ENCODE assay signal across 14 cellular contexts in the genomic region with DNA sequence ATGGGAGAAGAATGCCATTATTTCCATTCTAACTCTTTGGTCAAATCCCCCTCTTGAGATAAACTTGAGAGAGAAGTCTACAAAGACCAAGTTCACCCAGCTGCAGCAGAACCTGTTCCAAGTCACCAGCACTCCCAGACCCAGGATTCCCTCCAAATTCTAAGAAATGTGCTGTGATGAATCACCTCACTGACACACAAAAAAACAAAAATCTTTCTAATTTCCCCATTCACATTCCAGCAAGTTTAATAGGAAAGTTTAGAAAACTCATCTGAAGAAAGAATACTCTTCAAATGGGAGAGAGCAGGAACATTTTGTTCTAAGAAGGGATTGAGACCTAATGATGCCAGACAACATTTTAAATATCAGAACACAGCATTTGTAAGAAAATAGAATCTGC.
A peak's percentile ranks its signal among the peaks of the same experiment; 100 is the strongest.
DNase-seq lines count a peak whose midpoint lies in the region; ATAC-seq and TF ChIP-seq lines count a peak whose summit lies in the region.
"Had no signal": no experiment of that assay in that cellular context is flagged by ENCODE, and none has a peak within 500 bp of the region (broad histone marks: within the 10 kb centered on the region; RNA-seq: fewer than 3 reads in every experiment).

No MANE protein-coding gene starts in this region.

- ATAC-seq in SK-N-SH treated with all-trans-retinoic acid at 6 μM for 48 hours (no peak), omental fat pad (ENCODE audit: low FRiP score) (peak; percentile 65)
- ATAC-seq: naive thymus-derived CD4-positive, alpha-beta T cell had no signal

- no peaks in the 10 kb centered on the region for H3K79me2 ChIP-seq in SK-N-SH (ENCODE audit: insufficient read depth)

- no peaks in the 10 kb centered on the region for H3K27me3 ChIP-seq in SK-N-SH (ENCODE audit: insufficient read depth)
- H3K27me3 ChIP-seq in vagina, result no peaks in the 10 kb centered on the region
- no peaks in the 10 kb centered on the region for H3K27me3 ChIP-seq in SJCRH30
- H3K27me3 ChIP-seq: adrenal gland had no signal

- no peak for TF ChIP-seq RAD21 in SK-N-SH (IDR thresholded peaks at IDR 0.05; ENCODE audit: low read length)

- TF ChIP-seq EP300 in SK-N-SH (IDR thresholded peaks at IDR 0.05; ENCODE audit: borderline replicate concordance in 1 of 2, low read depth in 1 of 2, low read length in 1 of 2), result no peak

- no peaks in the 10 kb centered on the region for H3K9me3 ChIP-seq in SK-N-SH
- no peaks in the 10 kb centered on the region for H3K9me3 ChIP-seq in vagina
- no peaks in the 10 kb centered on the region for H3K9me3 ChIP-seq in SJCRH30 (replicated peaks)
- H3K9me3 ChIP-seq: adrenal gland had no signal

- no peak overlapping the region for H3K27ac Mint-ChIP-seq in nephron progenitor cell
- H3K27ac Mint-ChIP-seq: endodermal cell; naive thymus-derived CD4-positive, alpha-beta T cell had no signal

- H3K36me3 ChIP-seq in SK-N-SH (replicated peaks in 1 of 2; ENCODE audit: control insufficient read depth in 1 of 2, insufficient read depth in 2 of 2, low read length in 1 of 2), result no peaks in the 10 kb centered on the region
- no peaks in the 10 kb centered on the region for H3K36me3 ChIP-seq in vagina
- no peaks in the 10 kb centered on the region for H3K36me3 ChIP-seq in SJCRH30
- H3K36me3 ChIP-seq: adrenal gland had no signal

- no peak overlapping the region for H3K4me2 ChIP-seq in SK-N-SH

- intact Hi-C loops in vagina (cut with DNase I), result loop anchor here (10.0 kb wide), 2 partner anchors 61 to 489 kb away; no protein-coding TSS in a partner anchor

- peaks cover 5% of the 10 kb centered on the region for H3K4me1 Mint-ChIP-seq in nephron progenitor cell
- H3K4me1 Mint-ChIP-seq: endodermal cell; naive thymus-derived CD4-positive, alpha-beta T cell had no signal

- peaks cover 12% of the 10 kb centered on the region for H3K36me3 Mint-ChIP-seq in nephron progenitor cell (ENCODE audit: low read depth)
- H3K36me3 Mint-ChIP-seq: naive thymus-derived CD4-positive, alpha-beta T cell had no signal

- H3K4me1 ChIP-seq in SK-N-SH (ENCODE audit: control insufficient read depth in 1 of 2, insufficient read depth in 2 of 2, low read depth in 1 of 2, low read length in 1 of 2), result peaks cover 3 to 12% of the 10 kb centered on the region in 2 experiments
- H3K4me1 ChIP-seq in vagina, result peaks cover 13% of the 10 kb centered on the region
- H3K4me1 ChIP-seq in SJCRH30, result no peaks in the 10 kb centered on the region; the same call in 1 of the 2 replicates

- TF ChIP-seq POLR2A in vagina (IDR thresholded peaks at IDR 0.05), result no peak

- H3K9me2 ChIP-seq in SK-N-SH, result no peaks in the 10 kb centered on the region

- POLR2A ChIA-PET in SK-N-SH (lab: Yijun Ruan, JAX), result no interaction called here

- no peak overlapping the region for H3K27ac ChIP-seq in SK-N-SH (ENCODE audit: low read depth in 2 of 2, low read length in 1 of 2)
- H3K27ac ChIP-seq in vagina, result peak overlapping the region; percentile 56
- H3K27ac ChIP-seq in SJCRH30, result no peak overlapping the region
- H3K27ac ChIP-seq: 22Rv1 had no signal

- TF ChIP-seq CTCF in SK-N-SH (IDR thresholded peaks at IDR 0.05) (no peak), fibroblast of mammary gland (conservative IDR thresholded peaks at IDR 0.05; ENCODE audit: control insufficient read depth, insufficient read depth, low read depth, low read length) (no peak), omental fat pad (IDR thresholded peaks at IDR 0.05) (no peak), vagina (IDR thresholded peaks at IDR 0.05) (no peak), nephron progenitor cell (IDR thresholded peaks at IDR 0.05) (no peak)

- H3K27me3 Mint-ChIP-seq in nephron progenitor cell (ENCODE audit: low read depth, poor library complexity), result no peaks in the 10 kb centered on the region
- H3K27me3 Mint-ChIP-seq: naive thymus-derived CD4-positive, alpha-beta T cell had no signal

- H3K9ac ChIP-seq in SK-N-SH, result no peak overlapping the region

- H4K20me1 ChIP-seq in SK-N-SH (ENCODE audit: insufficient read depth), result no peaks in the 10 kb centered on the region

- peaks cover 9% of the 10 kb centered on the region for H3F3A ChIP-seq in SK-N-SH (replicated peaks; ENCODE audit: insufficient read depth)

- H3K4me3 Mint-ChIP-seq in nephron progenitor cell, result no peak overlapping the region
- H3K4me3 Mint-ChIP-seq: endodermal cell; naive thymus-derived CD4-positive, alpha-beta T cell had no signal

- CTCF ChIA-PET in SK-N-SH (lab: Yijun Ruan, JAX), result interaction anchor here (0.6 to 2.5 kb wide), 2 partner anchors 95 to 505 kb away, joined by 3 to 26 read pairs; no protein-coding TSS in a partner anchor

- no peak overlapping the region for H3K4me3 ChIP-seq in SK-N-SH (ENCODE audit: low read depth in 2 of 2, low read length in 1 of 2)
- no peak overlapping the region for H3K4me3 ChIP-seq in fibroblast of mammary gland (ENCODE audit: control insufficient read depth, low read depth, low read length)
- no peak overlapping the region for H3K4me3 ChIP-seq in vagina
- no peak overlapping the region for H3K4me3 ChIP-seq in SJCRH30
- H3K4me3 ChIP-seq: adrenal gland had no signal

- peaks cover 10% of the 10 kb centered on the region for H3K9me3 Mint-ChIP-seq in nephron progenitor cell

- no peak overlapping the region for H2AFZ ChIP-seq in SK-N-SH (ENCODE audit: low read depth)

- DNase-seq in SK-N-SH (no peak), fibroblast of mammary gland (ENCODE audit: low read depth) (peak; percentile 70), omental fat pad (ENCODE audit: low spot score) (no peak), vagina (ENCODE audit: extremely low spot score in 2 of 2) (no peak), nephron progenitor cell (no peak), SJCRH30 (no peak)
- no peak for DNase-seq in stimulated activated CD4-positive, alpha-beta T cell treated with anti-CD3 and anti-CD28 coated beads, Interleukin-4, amount 100 ng/mL, for 4 hours
- DNase-seq: DMS53; naive thymus-derived CD4-positive, alpha-beta T cell; NCI-H510A had no signal

TF ChIP-seq in SK-N-SH, 30 proteins besides CTCF, POLR2A, EP300 and RAD21:
- TF ChIP-seq, protein P1, sequence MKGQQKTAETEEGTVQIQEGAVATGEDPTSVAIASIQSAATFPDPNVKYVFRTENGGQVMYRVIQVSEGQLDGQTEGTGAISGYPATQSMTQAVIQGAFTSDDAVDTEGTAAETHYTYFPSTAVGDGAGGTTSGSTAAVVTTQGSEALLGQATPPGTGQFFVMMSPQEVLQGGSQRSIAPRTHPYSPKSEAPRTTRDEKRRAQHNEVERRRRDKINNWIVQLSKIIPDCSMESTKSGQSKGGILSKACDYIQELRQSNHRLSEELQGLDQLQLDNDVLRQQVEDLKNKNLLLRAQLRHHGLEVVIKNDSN (IDR thresholded peaks at IDR 0.05; ENCODE audit: borderline replicate concordance, low read depth), result no peak
- TF ChIP-seq FOSL2 (IDR thresholded peaks at IDR 0.05; ENCODE audit: borderline replicate concordance, low read depth), result 0 out of 2 replicates have a peak, but pooled peaks have one; percentile 8
TF ChIP-seq in SK-N-SH: peak in this region for 1.

TF ChIP-seq in SK-N-SH treated with all-trans-retinoic acid at 6 μM for 48 hours, 23 proteins besides CTCF, POLR2A, EP300 and RAD21:
- TF ChIP-seq ESRRG (CRISPR knock-in tag; IDR thresholded peaks at IDR 0.05), result no peak
- TF ChIP-seq BACH2 (CRISPR knock-in tag; IDR thresholded peaks at IDR 0.05; ENCODE audit: borderline replicate concordance), result no peak
- TF ChIP-seq ARNTL (CRISPR knock-in tag; IDR thresholded peaks at IDR 0.05; ENCODE audit: borderline replicate concordance, low read depth), result no peak
- no peak for TF ChIP-seq TCF4 (CRISPR knock-in tag; IDR thresholded peaks at IDR 0.05; ENCODE audit: borderline replicate concordance)
- TF ChIP-seq, protein P2, sequence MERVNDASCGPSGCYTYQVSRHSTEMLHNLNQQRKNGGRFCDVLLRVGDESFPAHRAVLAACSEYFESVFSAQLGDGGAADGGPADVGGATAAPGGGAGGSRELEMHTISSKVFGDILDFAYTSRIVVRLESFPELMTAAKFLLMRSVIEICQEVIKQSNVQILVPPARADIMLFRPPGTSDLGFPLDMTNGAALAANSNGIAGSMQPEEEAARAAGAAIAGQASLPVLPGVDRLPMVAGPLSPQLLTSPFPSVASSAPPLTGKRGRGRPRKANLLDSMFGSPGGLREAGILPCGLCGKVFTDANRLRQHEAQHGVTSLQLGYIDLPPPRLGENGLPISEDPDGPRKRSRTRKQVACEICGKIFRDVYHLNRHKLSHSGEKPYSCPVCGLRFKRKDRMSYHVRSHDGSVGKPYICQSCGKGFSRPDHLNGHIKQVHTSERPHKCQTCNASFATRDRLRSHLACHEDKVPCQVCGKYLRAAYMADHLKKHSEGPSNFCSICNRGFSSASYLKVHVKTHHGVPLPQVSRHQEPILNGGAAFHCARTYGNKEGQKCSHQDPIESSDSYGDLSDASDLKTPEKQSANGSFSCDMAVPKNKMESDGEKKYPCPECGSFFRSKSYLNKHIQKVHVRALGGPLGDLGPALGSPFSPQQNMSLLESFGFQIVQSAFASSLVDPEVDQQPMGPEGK (CRISPR knock-in tag; IDR thresholded peaks at IDR 0.05; ENCODE audit: borderline replicate concordance), result no peak
- TF ChIP-seq, protein P3, sequence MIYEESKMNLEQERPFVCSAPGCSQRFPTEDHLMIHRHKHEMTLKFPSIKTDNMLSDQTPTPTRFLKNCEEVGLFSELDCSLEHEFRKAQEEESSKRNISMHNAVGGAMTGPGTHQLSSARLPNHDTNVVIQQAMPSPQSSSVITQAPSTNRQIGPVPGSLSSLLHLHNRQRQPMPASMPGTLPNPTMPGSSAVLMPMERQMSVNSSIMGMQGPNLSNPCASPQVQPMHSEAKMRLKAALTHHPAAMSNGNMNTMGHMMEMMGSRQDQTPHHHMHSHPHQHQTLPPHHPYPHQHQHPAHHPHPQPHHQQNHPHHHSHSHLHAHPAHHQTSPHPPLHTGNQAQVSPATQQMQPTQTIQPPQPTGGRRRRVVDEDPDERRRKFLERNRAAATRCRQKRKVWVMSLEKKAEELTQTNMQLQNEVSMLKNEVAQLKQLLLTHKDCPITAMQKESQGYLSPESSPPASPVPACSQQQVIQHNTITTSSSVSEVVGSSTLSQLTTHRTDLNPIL (CRISPR knock-in tag; IDR thresholded peaks at IDR 0.05; ENCODE audit: low read depth), result no peak
- no peak for TF ChIP-seq GLIS3 (CRISPR knock-in tag; IDR thresholded peaks at IDR 0.05)
- TF ChIP-seq ZC3H10 (CRISPR knock-in tag; IDR thresholded peaks at IDR 0.05), result no peak
- no peak for TF ChIP-seq PPARA (CRISPR knock-in tag; IDR thresholded peaks at IDR 0.05; ENCODE audit: borderline replicate concordance)
